7 cellular contexts compared by ENCODE assay signal in the genomic region with DNA sequence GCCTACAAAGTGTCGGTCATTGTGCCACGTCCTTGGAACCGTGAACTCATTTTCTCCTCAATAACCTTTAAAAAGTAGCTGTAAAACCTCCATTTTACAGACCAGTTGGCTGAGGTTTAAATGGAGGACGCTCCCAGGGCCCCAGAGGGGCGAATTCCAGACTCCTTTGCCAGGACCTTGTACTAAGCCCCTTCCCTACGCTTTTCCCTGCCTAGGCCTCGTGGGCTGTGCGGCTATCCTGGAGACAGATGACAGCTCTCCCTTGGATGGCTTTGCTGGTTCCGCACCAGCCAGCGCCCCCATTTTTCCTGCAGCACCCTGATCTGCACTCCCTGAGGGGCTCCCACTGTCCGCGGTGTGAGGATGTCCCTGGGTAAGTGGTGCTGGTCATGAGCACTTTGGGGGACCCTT. TPM values are rescaled to one million over a fixed set of nuclear protein-coding genes. Genes with fewer than 3 reads are reported as not detected.
DNase-seq lines count a peak whose midpoint lies in the region; ATAC-seq and TF ChIP-seq lines count a peak whose summit lies in the region.

No MANE protein-coding gene starts in this region.

- H3K9me3 ChIP-seq in iPS-18a (ENCODE audit: control insufficient read depth, low read depth, low read length), result no peaks in the 10 kb centered on the region

- H3K9ac ChIP-seq in iPS-18a (ENCODE audit: low read length), result peak overlapping the region; percentile 85

- H3K4me1 Mint-ChIP-seq in stimulated activated memory B cell treated with anti-CD40 and anti-IgM and Interleukin-4, amounts not matched to agents 10 μg/mL and 1 μg/mL and 100 μg/mL, for 72 hours, result peaks cover 20% of the 10 kb centered on the region

- no peaks in the 10 kb centered on the region for H3K4me1 ChIP-seq in iPS-18a (ENCODE audit: control insufficient read depth, low read depth, low read length)

- peak overlapping the region; percentile 85 to 93 for H3K27ac Mint-ChIP-seq in activated naive CD4-positive, alpha-beta T cell treated with anti-CD3 and anti-CD28 coated beads, Interleukin-2, amount 50 U/mL, for 72 hours
- H3K27ac Mint-ChIP-seq in stimulated activated memory B cell treated with anti-CD40 and anti-IgM and Interleukin-4, amounts not matched to agents 10 μg/mL and 1 μg/mL and 100 μg/mL, for 72 hours, result peak overlapping the region; percentile 90

- no peaks in the 10 kb centered on the region for H3K27me3 ChIP-seq in HL-60 (ENCODE audit: insufficient read depth, poor library complexity, severe bottlenecking)
- no peaks in the 10 kb centered on the region for H3K27me3 ChIP-seq in iPS-18a (ENCODE audit: control insufficient read depth, insufficient read depth, low read length)

- DNase-seq in HL-60 (ENCODE audit: low read depth in 1 of 2, low spot score in 1 of 2), result no peak
- no peak for DNase-seq in activated naive CD4-positive, alpha-beta T cell treated with anti-CD3 and anti-CD28 coated beads, Interleukin-2, amount 50 U/mL, for 72 hours (ENCODE audit: low spot score in 2 of 2)

- TF ChIP-seq CTCF in HL-60 (IDR thresholded peaks at IDR 0.05; ENCODE audit: insufficient read depth, low read length), result no peak

- H3K9me3 Mint-ChIP-seq in activated naive CD4-positive, alpha-beta T cell treated with anti-CD3 and anti-CD28 coated beads, Interleukin-2, amount 50 U/mL, for 72 hours, result no peaks in the 10 kb centered on the region
- no peaks in the 10 kb centered on the region for H3K9me3 Mint-ChIP-seq in stimulated activated memory B cell treated with anti-CD40 and anti-IgM and Interleukin-4, amounts not matched to agents 10 μg/mL and 1 μg/mL and 100 μg/mL, for 72 hours

- peak overlapping the region; percentile 80 for H3K4me3 Mint-ChIP-seq in stimulated activated memory B cell treated with anti-CD40 and anti-IgM and Interleukin-4, amounts not matched to agents 10 μg/mL and 1 μg/mL and 100 μg/mL, for 72 hours

- H3K4me3 ChIP-seq in HL-60 (replicated peaks; ENCODE audit: insufficient read depth, low read length), result peak overlapping the region; percentile 79
- peak overlapping the region; percentile 82 for H3K4me3 ChIP-seq in iPS-18a (ENCODE audit: low read length)

- H3K27ac ChIP-seq in HL-60 (replicated peaks) (peak overlapping the region; percentile 82), iPS-18a (ENCODE audit: low read length) (no peak overlapping the region)

- H3K36me3 Mint-ChIP-seq in activated naive CD4-positive, alpha-beta T cell treated with anti-CD3 and anti-CD28 coated beads, Interleukin-2, amount 50 U/mL, for 72 hours, result peaks cover 6 to 33% of the 10 kb centered on the region in 2 donors
- peaks cover 29% of the 10 kb centered on the region for H3K36me3 Mint-ChIP-seq in stimulated activated memory B cell treated with anti-CD40 and anti-IgM and Interleukin-4, amounts not matched to agents 10 μg/mL and 1 μg/mL and 100 μg/mL, for 72 hours

- no peak for TF ChIP-seq POLR2A in GM18505 (IDR thresholded peaks at IDR 0.05; ENCODE audit: borderline replicate concordance, extremely low read depth, insufficient read depth, insufficient read length)

- H3K36me3 ChIP-seq in iPS-18a (ENCODE audit: control insufficient read depth, low read depth, low read length), result peaks cover 20% of the 10 kb centered on the region

- peaks cover under 1% of the 10 kb centered on the region for H3K27me3 Mint-ChIP-seq in stimulated activated memory B cell treated with anti-CD40 and anti-IgM and Interleukin-4, amounts not matched to agents 10 μg/mL and 1 μg/mL and 100 μg/mL, for 72 hours

- no peak for ATAC-seq in activated naive CD4-positive, alpha-beta T cell treated with anti-CD3 and anti-CD28 coated beads, Interleukin-2, amount 50 U/mL, for 72 hours
- ATAC-seq in stimulated activated memory B cell treated with anti-CD40 and anti-IgM and Interleukin-4, amounts not matched to agents 10 μg/mL and 1 μg/mL and 100 μg/mL, for 72 hours, result no peak
- no peak for ATAC-seq in HG02571 (IDR thresholded peaks at IDR 0.05; ENCODE audit: unreplicated experiment)
- ATAC-seq in GM21381 (IDR thresholded peaks at IDR 0.05; ENCODE audit: unreplicated experiment), result no peak
- no peak for ATAC-seq in GM18505 (IDR thresholded peaks at IDR 0.05; ENCODE audit: unreplicated experiment)

RNA-seq across cellular contexts. Expression of gene SNHG17, which starts 12.1 kb away (rescaled TPM):
- 100 to 1,000 TPM in 1 of 2 donors, 10 to 100 TPM in 1; 72.3 to 102 TPM for total RNA-seq in activated naive CD4-positive, alpha-beta T cell treated with anti-CD3 and anti-CD28 coated beads, Interleukin-2, amount 50 U/mL, for 72 hours

RNA-seq across cellular contexts. Expression of gene RALGAPB, which starts 25.4 kb away (rescaled TPM):
- total RNA-seq in activated naive CD4-positive, alpha-beta T cell treated with anti-CD3 and anti-CD28 coated beads, Interleukin-2, amount 50 U/mL, for 72 hours, result 10 to 100 TPM; 27.0 to 32.4 TPM
